In the genomic region with DNA sequence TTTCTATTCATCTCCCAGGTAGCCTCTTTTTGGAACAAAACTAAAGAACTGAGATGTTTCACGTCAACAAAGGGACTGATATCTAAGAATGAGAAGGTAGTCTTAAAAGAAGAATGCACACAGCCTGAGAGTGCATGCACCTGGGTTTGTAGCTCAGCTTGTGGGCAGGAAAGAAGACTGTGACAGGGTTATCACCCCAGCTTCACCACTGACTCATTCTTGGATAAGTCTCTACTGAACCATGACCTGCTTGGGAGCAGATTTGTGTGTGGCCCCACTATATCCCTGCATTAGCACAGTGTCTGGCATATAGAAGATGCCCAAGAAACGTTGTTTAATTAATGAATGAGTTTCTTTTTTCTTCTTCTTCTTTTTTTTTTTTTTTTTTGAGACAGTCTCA, we compare ENCODE assay signal across 14 cellular contexts.
DNase-seq lines count a peak whose midpoint lies in the region; ATAC-seq lines count a peak whose summit lies in the region.
"Had no signal": no experiment of that assay in that cellular context is flagged by ENCODE, and none has a peak within 500 bp of the region (broad histone marks: within the 10 kb centered on the region; RNA-seq: fewer than 3 reads in every experiment).

No MANE protein-coding gene starts in this region.

- no peak for DNase-seq in mesenchymal stem cell
- DNase-seq in HT-29 (ENCODE audit: low spot score), result no peak
- no peak for DNase-seq in activated gamma-delta T cell treated with Interleukin-2 at 50 U/mL for 16 hours
- DNase-seq in cerebellar cortex (ENCODE audit: low spot score), result no peak
- DNase-seq: activated CD4-positive, alpha-beta T cell treated with anti-CD3 and anti-CD28 coated beads for 1 hour; central memory CD4-positive, alpha-beta T cell; naive thymus-derived CD8-positive, alpha-beta T cell; NCI-H1092; NCI-H774 had no signal

- no peak overlapping the region for H3K14ac ChIP-seq in mesenchymal stem cell (ENCODE audit: low read length in 2 of 2)

- H4K8ac ChIP-seq in mesenchymal stem cell (ENCODE audit: low read length), result no peak overlapping the region

- H4K91ac ChIP-seq in mesenchymal stem cell (ENCODE audit: low read length), result no peak overlapping the region

- H3K4me2 ChIP-seq in mesenchymal stem cell (ENCODE audit: low read length, poor library complexity, severe bottlenecking), result no peak overlapping the region
- H3K4me2 ChIP-seq: BLaER1 had no signal

- H2BK12ac ChIP-seq in mesenchymal stem cell (ENCODE audit: low read length in 2 of 2), result no peak overlapping the region

- H2BK120ac ChIP-seq in mesenchymal stem cell (ENCODE audit: low read depth, low read length), result no peak overlapping the region

- peak; percentile 99 for ATAC-seq in GM18511 (IDR thresholded peaks at IDR 0.05; ENCODE audit: unreplicated experiment)
- peak; percentile 99 for ATAC-seq in GM21360 (IDR thresholded peaks at IDR 0.05; ENCODE audit: unreplicated experiment)
- peak; percentile 96 for ATAC-seq in HG02943 (IDR thresholded peaks at IDR 0.05; ENCODE audit: low read depth, unreplicated experiment)
- ATAC-seq in HG03565 (IDR thresholded peaks at IDR 0.05; ENCODE audit: unreplicated experiment), result peak; percentile 98
- ATAC-seq: naive thymus-derived CD8-positive, alpha-beta T cell had no signal

- 86% methylated on average over 1 of the region's 2 CpGs for WGBS in mesenchymal stem cell

- no peak overlapping the region for H3K9ac ChIP-seq in mesenchymal stem cell (ENCODE audit: low read length)
- H3K9ac ChIP-seq: BLaER1 had no signal

- H3K4me3 ChIP-seq in mesenchymal stem cell (ENCODE audit: insufficient read depth in 1 of 2, low read depth in 1 of 2, low read length in 2 of 2), result no peak overlapping the region
- H3K4me3 ChIP-seq: BLaER1 had no signal

- no peak overlapping the region for H2AFZ ChIP-seq in mesenchymal stem cell (ENCODE audit: low read depth, low read length)

- no peak overlapping the region for H2BK5ac ChIP-seq in mesenchymal stem cell (ENCODE audit: low read depth, low read length, poor library complexity, severe bottlenecking)

- no peak overlapping the region for H3K27ac ChIP-seq in mesenchymal stem cell (ENCODE audit: low read length, poor library complexity, severe bottlenecking)
- H3K27ac ChIP-seq: BLaER1 had no signal

- peaks cover 0 to 36% of the 10 kb centered on the region in 2 experiments for H3K27me3 ChIP-seq in mesenchymal stem cell (ENCODE audit: control insufficient read depth in 1 of 2, insufficient read depth in 1 of 2, low read length in 2 of 2)
- H3K27me3 ChIP-seq: BLaER1 had no signal

- H3K23ac ChIP-seq in mesenchymal stem cell (ENCODE audit: low read length in 2 of 2), result no peak overlapping the region

- H3K4me1 ChIP-seq in mesenchymal stem cell (ENCODE audit: control insufficient read depth, insufficient read depth, low read depth, low read length), result no peaks in the 10 kb centered on the region
- H3K4me1 ChIP-seq: BLaER1 had no signal

- H2AK5ac ChIP-seq in mesenchymal stem cell (ENCODE audit: low read length, severe bottlenecking), result no peak overlapping the region

- H3K18ac ChIP-seq in mesenchymal stem cell (ENCODE audit: low read depth in 1 of 2, low read length in 2 of 2), result no peak overlapping the region

- no peak overlapping the region for H3K4ac ChIP-seq in mesenchymal stem cell (ENCODE audit: low read depth in 1 of 2, low read length in 2 of 2)

- H3K79me1 ChIP-seq in mesenchymal stem cell (replicated peaks; ENCODE audit: low read length, poor library complexity, severe bottlenecking), result no peaks in the 10 kb centered on the region

- no peaks in the 10 kb centered on the region for H3K36me3 ChIP-seq in mesenchymal stem cell (ENCODE audit: control insufficient read depth in 1 of 2, insufficient read depth in 2 of 2, low read depth in 1 of 2, low read length in 2 of 2)
- H3K36me3 ChIP-seq: BLaER1 had no signal

- H2BK15ac ChIP-seq in mesenchymal stem cell (ENCODE audit: low read depth, poor library complexity, severe bottlenecking), result no peak overlapping the region

- peaks cover 5% of the 10 kb centered on the region for H3K9me3 ChIP-seq in mesenchymal stem cell (ENCODE audit: control insufficient read depth, low read length)
- H3K9me3 ChIP-seq: BLaER1 had no signal
